17 cellular contexts compared by ENCODE assay signal in the genomic region with DNA sequence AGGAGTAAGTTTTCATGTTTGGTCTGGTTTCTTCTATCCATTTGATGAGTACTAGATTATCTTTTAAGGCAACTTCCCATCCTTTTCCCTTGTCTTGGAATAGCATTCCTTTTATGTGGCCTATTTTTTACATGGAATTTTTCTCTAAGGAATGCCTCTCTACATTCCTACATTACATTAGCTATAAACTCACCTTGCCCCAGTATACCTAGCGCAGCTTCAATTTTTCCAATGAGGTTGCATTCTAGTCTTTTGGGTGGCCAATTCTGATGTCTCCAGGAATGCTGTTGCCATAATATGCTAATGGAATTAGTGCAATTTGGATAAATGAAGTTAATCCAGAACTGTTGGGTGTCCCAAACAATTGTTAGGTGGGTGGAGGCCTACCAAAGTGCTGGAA. TPM values are rescaled to one million over a fixed set of nuclear protein-coding genes. Genes with fewer than 3 reads are reported as not detected.
DNase-seq lines count a peak whose midpoint lies in the region; ATAC-seq, FAIRE-seq and TF ChIP-seq lines count a peak whose summit lies in the region.
"Had no signal": no experiment of that assay in that cellular context is flagged by ENCODE, and none has a peak within 500 bp of the region (broad histone marks: within the 10 kb centered on the region; RNA-seq: fewer than 3 reads in every experiment).

No MANE protein-coding gene starts in this region.

- no peak for FAIRE-seq in H1 (lab: Jason Lieb, UNC)
- FAIRE-seq: G401.6, GM12892 had no signal

- no peak overlapping the region for H2AK5ac ChIP-seq in H1 (ENCODE audit: low read depth, low read length)
- no peak overlapping the region for H2AK5ac ChIP-seq in mesendoderm (ENCODE audit: low read length)

- DNase-seq in H1 (ENCODE audit: low read depth in 1 of 2, low spot score in 2 of 2) = no peak
- peak; percentile 37 for DNase-seq in mesendoderm
- DNase-seq in osteoblast (ENCODE audit: insufficient read length, low spot score, missing footprints) = peak; percentile 68
- DNase-seq: C1 segment of cervical spinal cord; Calu3; CD4-positive, alpha-beta memory T cell; COR-L47; DMS53; DND-41; GOT3; H7; HCEC 1CT had no signal

- no peak for TF ChIP-seq POLR2A in H1 (IDR thresholded peaks at IDR 0.05; ENCODE audit: control extremely low read depth in 1 of 2, low read depth in 2 of 2, low read length in 2 of 2)

- no peak overlapping the region for H3K18ac ChIP-seq in H1 (ENCODE audit: extremely low read depth, low read length)
- no peak overlapping the region for H3K18ac ChIP-seq in mesendoderm (ENCODE audit: low read length)

- H4K20me1 ChIP-seq in H1 (replicated peaks in 1 of 2; ENCODE audit: control insufficient read depth in 1 of 2, insufficient read depth in 2 of 2, low read length in 2 of 2) (no peaks in the 10 kb centered on the region), osteoblast (ENCODE audit: insufficient read depth, low read length) (no peaks in the 10 kb centered on the region)

- WGBS in H1 (ENCODE audit: extremely low coverage in 1 of 2, insufficient coverage in 1 of 2, insufficient read length in 1 of 2, insufficient replicate concordance in 2 of 2, low coverage in 1 of 2, low lambda C conversion rate in 2 of 2, missing lambda C conversion rate in 1 of 2), 2 experiments = 89% methylated on average over 1 of the region's 1 CpG; no CpG with 5 or more reads in 1 of the 2 experiments
- WGBS in mesendoderm (ENCODE audit: extremely low coverage, insufficient coverage, low lambda C conversion rate) = no CpG with 5 or more reads among the region's 1 CpG

- TF ChIP-seq CTCF in H1 (IDR thresholded peaks at IDR 0.05; ENCODE audit: control extremely low read depth in 1 of 3, insufficient read depth in 1 of 3, low read depth in 1 of 3, low read length in 3 of 3) (no peak), osteoblast (IDR thresholded peaks at IDR 0.05; ENCODE audit: extremely low read depth, low read depth, low read length) (no peak)

- H3K56ac ChIP-seq in H1 (replicated peaks; ENCODE audit: insufficient read length, low read depth, low read length) (no peak overlapping the region), mesendoderm (ENCODE audit: low read length) (no peak overlapping the region)

- H3K9me3 ChIP-seq in H1 (ENCODE audit: insufficient read depth in 2 of 2, low read depth in 1 of 2, low read length in 1 of 2) (no peaks in the 10 kb centered on the region), osteoblast (ENCODE audit: low read depth, low read length) (no peaks in the 10 kb centered on the region)

- no peak overlapping the region for H3K27ac ChIP-seq in H1 (ENCODE audit: low read depth, low read length)
- no peak overlapping the region for H3K27ac ChIP-seq in mesendoderm (ENCODE audit: low read depth, low read length)
- no peak overlapping the region for H3K27ac ChIP-seq in osteoblast (ENCODE audit: low read depth, low read length)

- H3K23ac ChIP-seq in H1 (ENCODE audit: insufficient read length) (no peak overlapping the region), mesendoderm (ENCODE audit: low read length) (no peak overlapping the region)

- H3K23me2 ChIP-seq in H1 (ENCODE audit: low read depth, low read length) = no peaks in the 10 kb centered on the region

- no peak for TF ChIP-seq EP300 in H1 (IDR thresholded peaks at IDR 0.05; ENCODE audit: borderline replicate concordance in 1 of 2, low read depth in 2 of 2, low read length in 2 of 2)

- no peaks in the 10 kb centered on the region for H3K79me2 ChIP-seq in H1 (ENCODE audit: control insufficient read depth in 1 of 2, insufficient read depth in 2 of 2, low read length in 2 of 2)
- H3K79me2 ChIP-seq in mesendoderm (ENCODE audit: control insufficient read depth, insufficient read depth, low read length) = no peaks in the 10 kb centered on the region
- no peaks in the 10 kb centered on the region for H3K79me2 ChIP-seq in osteoblast (ENCODE audit: insufficient read depth, low read length)

- H2BK12ac ChIP-seq in H1 (ENCODE audit: low read depth, low read length) = no peak overlapping the region

- H3K36me3 ChIP-seq in H1 (ENCODE audit: control insufficient read depth in 2 of 4, insufficient read depth in 4 of 4, low read length in 3 of 4) (no peaks in the 10 kb centered on the region), mesendoderm (ENCODE audit: control insufficient read depth, insufficient read depth, low read length) (no peaks in the 10 kb centered on the region), osteoblast (ENCODE audit: insufficient read depth, low read length) (no peaks in the 10 kb centered on the region)

- no peak overlapping the region for H3K4me2 ChIP-seq in H1 (ENCODE audit: insufficient read depth in 1 of 2, low read depth in 2 of 2, low read length in 2 of 2)
- no peak overlapping the region for H3K4me2 ChIP-seq in mesendoderm (ENCODE audit: low read length)
- no peak overlapping the region for H3K4me2 ChIP-seq in osteoblast (ENCODE audit: insufficient read depth, low read length)

- no peak overlapping the region for H3K4ac ChIP-seq in H1 (replicated peaks; ENCODE audit: insufficient read length, low read depth, low read length)
- H3K4ac ChIP-seq in mesendoderm (ENCODE audit: low read depth, low read length) = no peak overlapping the region

- H2BK5ac ChIP-seq in H1 (ENCODE audit: low read depth, low read length) (no peak overlapping the region; the same call in 1 of the 2 replicates), mesendoderm (ENCODE audit: low read length) (no peak overlapping the region)

- peak overlapping the region; percentile 17; the same call in 1 of the 2 replicates for H2AFZ ChIP-seq in H1 (ENCODE audit: low read length)
- H2AFZ ChIP-seq in osteoblast (ENCODE audit: low read length) = no peak overlapping the region

- H3K4me3 ChIP-seq in H1 (ENCODE audit: extremely low read depth in 1 of 4, insufficient read depth in 2 of 4, low read depth in 3 of 4, low read length in 4 of 4) (no peak overlapping the region), mesendoderm (ENCODE audit: low read length) (no peak overlapping the region), osteoblast (ENCODE audit: insufficient read depth, low read length) (no peak overlapping the region)

- no peak overlapping the region for H2BK20ac ChIP-seq in H1 (ENCODE audit: low read length)

- H2BK120ac ChIP-seq in H1 (replicated peaks; ENCODE audit: low read depth, low read length) = no peak overlapping the region
- H2BK120ac ChIP-seq in mesendoderm (ENCODE audit: low read depth, low read length) = no peak overlapping the region

- H3K79me1 ChIP-seq in H1 (ENCODE audit: low read depth, low read length) (no peaks in the 10 kb centered on the region), mesendoderm (ENCODE audit: low read length) (no peaks in the 10 kb centered on the region)

- no peak overlapping the region for H3K14ac ChIP-seq in H1 (ENCODE audit: insufficient read length)

- POLR2A ChIA-PET in H1 (lab: Charles Lee; ENCODE audit: partially characterized antibody) = interaction anchor here (0.7 to 2.5 kb wide), 4 partner anchors 9 to 38 kb away, joined by 3 to 9 read pairs (median 3); a partner anchor contains a TSS

- no peak overlapping the region for H4K91ac ChIP-seq in H1 (replicated peaks; ENCODE audit: insufficient read length, low read length)

- H4K5ac ChIP-seq in H1 (ENCODE audit: insufficient read length, low read depth, low read length) (no peak overlapping the region), mesendoderm (ENCODE audit: low read length) (no peak overlapping the region)

- CTCF ChIA-PET in H1 (lab: Charles Lee; ENCODE audit: partially characterized antibody) = interaction anchor here (1.2 to 3.2 kb wide), 2 partner anchors 12 to 44 kb away, joined by 6 to 8 read pairs; no protein-coding TSS in a partner anchor

- peaks cover 0 to 8% (median 1%) of the 10 kb centered on the region in 4 experiments; a peak in 1 of 7 replicates for H3K4me1 ChIP-seq in H1 (replicated peaks in 1 of 4; ENCODE audit: control insufficient read depth in 3 of 4, insufficient read depth in 4 of 4, low read length in 3 of 4)
- peaks cover 2% of the 10 kb centered on the region for H3K4me1 ChIP-seq in mesendoderm (ENCODE audit: control insufficient read depth, low read depth, low read length)
- H3K4me1 ChIP-seq in osteoblast (ENCODE audit: insufficient read depth, low read length) = no peaks in the 10 kb centered on the region

- H3K9ac ChIP-seq in H1 (replicated peaks in 1 of 4; ENCODE audit: extremely low read depth in 1 of 4, low read depth in 3 of 4, low read length in 3 of 4) (no peak overlapping the region), mesendoderm (ENCODE audit: low read length) (no peak overlapping the region)

- no peak overlapping the region for H4K8ac ChIP-seq in H1 (ENCODE audit: extremely low read depth, insufficient read depth, low read length)
- H4K8ac ChIP-seq in mesendoderm (ENCODE audit: low read depth, low read length) = no peak overlapping the region

- ATAC-seq in GM19351 (IDR thresholded peaks at IDR 0.05; ENCODE audit: unreplicated experiment) = no peak
- ATAC-seq in HG03097 (IDR thresholded peaks at IDR 0.05; ENCODE audit: low FRiP score, unreplicated experiment) = no peak
- no peak for ATAC-seq in GM21360 (IDR thresholded peaks at IDR 0.05; ENCODE audit: unreplicated experiment)

- H3K27me3 ChIP-seq in H1 (replicated peaks in 1 of 4; ENCODE audit: control insufficient read depth in 3 of 4, extremely low read depth in 1 of 4, insufficient read depth in 3 of 4, low read length in 3 of 4) = no peaks in the 10 kb centered on the region
- H3K27me3 ChIP-seq in mesendoderm (ENCODE audit: insufficient read depth, low read length, poor library complexity) = no peaks in the 10 kb centered on the region
- H3K27me3 ChIP-seq in osteoblast (ENCODE audit: insufficient read depth, low read length) = no peaks in the 10 kb centered on the region

- no peak for TF ChIP-seq RAD21 in H1 (IDR thresholded peaks at IDR 0.05 in 1 of 2, conservative IDR thresholded peaks at IDR 0.05 in 1 of 2; ENCODE audit: low read depth in 2 of 2, low read length in 2 of 2)

- H2BK15ac ChIP-seq in H1 (ENCODE audit: low read length) (no peak overlapping the region), mesendoderm (replicated peaks; ENCODE audit: low read depth) (no peak overlapping the region)

RNA-seq across cellular contexts. Expression of a gene that starts 33.8 kb away (rescaled TPM):
- total RNA-seq in H1 (2021; fragmentation: NEBNext Ultra II Directional; extraction: Animal tissue kit (Norgen Biotek cat#: 25700)) = 10.2 and 11.3 TPM in 2 replicates
- polyA plus RNA-seq in H1 (2011; rRNA removed) = 4.5 and 5.4 TPM in 2 replicates
- polyA plus RNA-seq in H1 (2011; cell fraction: cytosol; rRNA removed) = 5.2 TPM
- 3.7 TPM for polyA plus RNA-seq in H1 (2011; cell fraction: nucleus; rRNA removed)
- 4.4 to 6.2 TPM (median 5.7 TPM) in 4 replicates for polyA plus RNA-seq in H1 (2012, experiment 1 of 2)
- polyA plus RNA-seq in H1 (2012, experiment 2 of 2) = 0.81 TPM
- 4.8 TPM for polyA plus RNA-seq in H1 (2013, experiment 1 of 2)
- polyA plus RNA-seq in H1 (2013, experiment 2 of 2) = 4.5 TPM
- polyA minus RNA-seq in H1 (2011; rRNA and poly(A)+ RNA removed) = 15.7 and 16.6 TPM in 2 replicates
- polyA minus RNA-seq in H1 (2011; cell fraction: cytosol; rRNA and poly(A)+ RNA removed) = 8.9 TPM
- polyA minus RNA-seq in H1 (2011; cell fraction: nucleus; rRNA and poly(A)+ RNA removed) = 9.7 TPM
- 5.0 TPM for polyA plus RNA-seq in mesendoderm (2013, experiment 1 of 2)
- 4.9 TPM for polyA plus RNA-seq in mesendoderm (2013, experiment 2 of 2)
- 9.0 and 9.1 TPM in 2 replicates for total RNA-seq in osteoblast

RNA-seq across cellular contexts. Expression of a gene that starts 37.5 kb away (rescaled TPM):
- total RNA-seq in H1 (2021; fragmentation: NEBNext Ultra II Directional; extraction: Animal tissue kit (Norgen Biotek cat#: 25700)) = 10.0 and 10.5 TPM in 2 replicates
- 1.7 and 3.0 TPM in 2 replicates for polyA plus RNA-seq in H1 (2011; rRNA removed)
- polyA plus RNA-seq in H1 (2011; cell fraction: cytosol; rRNA removed) = 7.1 TPM
- polyA plus RNA-seq in H1 (2011; cell fraction: nucleus; rRNA removed) = 1.3 TPM
- polyA plus RNA-seq in H1 (2012, experiment 1 of 2) = 7.7 to 12.1 TPM (median 8.1 TPM) in 4 replicates
- polyA plus RNA-seq in H1 (2012, experiment 2 of 2) = 1.6 TPM
- 16.6 TPM for polyA plus RNA-seq in H1 (2013, experiment 1 of 2)
- polyA plus RNA-seq in H1 (2013, experiment 2 of 2) = 16.2 TPM
- polyA minus RNA-seq in H1 (2011; rRNA and poly(A)+ RNA removed) = 1.4 and 1.5 TPM in 2 replicates
- polyA minus RNA-seq in H1 (2011; cell fraction: cytosol; rRNA and poly(A)+ RNA removed) = 3.6 TPM
- polyA minus RNA-seq in H1 (2011; cell fraction: nucleus; rRNA and poly(A)+ RNA removed) = 3.6 TPM
- 22.1 TPM for polyA plus RNA-seq in mesendoderm (2013, experiment 1 of 2)
- polyA plus RNA-seq in mesendoderm (2013, experiment 2 of 2) = 23.0 TPM
- total RNA-seq in osteoblast = 6.8 and 8.7 TPM in 2 replicates

Comparison
In these comparisons a context has a peak if more than half of its experiments do, and no peak if none do; other contexts are left out.
1. DNase-seq: peak in mesendoderm (single experiment) and osteoblast (single experiment); none in H1 (0 of 2).